Comparison of ENCODE assay signal across 29 cellular contexts in genomic region chr2:150445404-150445803, GRCh38. TPM values are rescaled to one million over a fixed set of nuclear protein-coding genes. Genes with fewer than 3 reads are reported as not detected.
"Had no signal": no experiment of that assay in that cellular context is flagged by ENCODE, and none has a peak within 500 bp of the region (broad histone marks: within the 10 kb centered on the region; RNA-seq: fewer than 3 reads in every experiment).

No MANE protein-coding gene starts in this region.

- H3K9me3 ChIP-seq: neutrophil, pancreas, prostate gland, right atrium auricular region, spleen, suprapubic skin, testis, tibial artery, transverse colon, upper lobe of right lung, vagina had no signal

- H3K27ac ChIP-seq: neutrophil, pancreas, prostate gland, right atrium auricular region, skin epidermis, spleen, suprapubic skin, testis, tibial artery, transverse colon, upper lobe of right lung, vagina had no signal

- H3K27me3 ChIP-seq: neutrophil, pancreas, right atrium auricular region, spleen, suprapubic skin, testis, tibial artery, transverse colon, upper lobe of right lung, vagina had no signal

- H3K36me3 ChIP-seq: neutrophil, pancreas, prostate gland, right atrium auricular region, spleen, suprapubic skin, tibial artery, transverse colon, upper lobe of right lung, vagina had no signal

- FAIRE-seq: pancreas had no signal

- H3K4me1 ChIP-seq: pancreas, prostate gland, right atrium auricular region, spleen, suprapubic skin, testis, tibial artery, transverse colon, upper lobe of right lung, vagina had no signal

- H3K4me3 ChIP-seq: pancreas, prostate gland, right atrium auricular region, skin epidermis, smooth muscle cell, spleen, suprapubic skin, testis, tibial artery, transverse colon, upper lobe of right lung, vagina had no signal

- ATAC-seq: naive thymus-derived CD8-positive, alpha-beta T cell; natural killer cell treated with Interleukin-12 subunit alpha and Interleukin-12 subunit beta and Interleukin-15 and Interleukin-18, amount 100 ng/mL, for 72 hours; pancreas; sciatic nerve; stimulated activated memory B cell treated with anti-CD40 and anti-IgM and Interleukin-4, amounts not matched to agents 10 μg/mL and 1 μg/mL and 100 μg/mL, for 72 hours; stimulated activated naive CD8-positive, alpha-beta T cell treated with anti-CD3 and anti-CD28 coated beads, Interleukin-15, amount 100 ng/mL, for 72 hours; stimulated activated naive CD8-positive, alpha-beta T cell treated with anti-CD3 and anti-CD28 coated beads, Interleukin-15, Interleukin-2, amounts not matched to agents 100 U/mL and 50 U/mL, for 24 hours; upper lobe of right lung had no signal

- DNase-seq: naive thymus-derived CD8-positive, alpha-beta T cell; nephron progenitor cell; nucleus accumbens; pancreas; retina; spleen; stimulated activated CD4-positive, alpha-beta T cell treated with anti-CD3 and anti-CD28 coated beads, Interleukin-12 subunit alpha, Interleukin-12 subunit beta, amount 100 ng/mL, for 4 hours; stimulated activated CD4-positive, alpha-beta T cell treated with anti-CD3 and anti-CD28 coated beads, Interleukin-1b, Interleukin-23, amount 100 ng/mL, for 48 hours; stimulated activated CD4-positive, alpha-beta T cell treated with anti-CD3 and anti-CD28 coated beads, Interleukin-4, amount 100 ng/mL, for 1 hour; stimulated activated CD4-positive, alpha-beta T cell treated with anti-CD3 and anti-CD28 coated beads, Interleukin-4, amount 100 ng/mL, for 4 hours; stimulated activated CD8-positive, alpha-beta memory T cell treated with anti-CD3 and anti-CD28 coated beads, Interleukin-4, amount 100 ng/mL, for 48 hours; stimulated activated naive CD4-positive, alpha-beta T cell; stimulated activated naive CD8-positive, alpha-beta T cell treated with anti-CD3 and anti-CD28 coated beads, Interleukin-15, amount 100 ng/mL, for 72 hours; stimulated activated naive CD8-positive, alpha-beta T cell treated with anti-CD3 and anti-CD28 coated beads, Interleukin-15, Interleukin-2, amounts not matched to agents 100 U/mL and 50 U/mL, for 24 hours; substantia nigra; testis; tibial artery; transverse colon; upper lobe of right lung had no signal

- H3K4me2 ChIP-seq: smooth muscle cell had no signal

RNA-seq across cellular contexts. Expression of gene RND3, which starts 42.1 kb away (rescaled TPM):
- total RNA-seq: naive thymus-derived CD8-positive, alpha-beta T cell; natural killer cell treated with Interleukin-12 subunit alpha and Interleukin-12 subunit beta and Interleukin-15 and Interleukin-18, amount 100 ng/mL, for 72 hours had no signal
- polyA plus RNA-seq: naive thymus-derived CD8-positive, alpha-beta T cell had no signal
